In genomic region chr12:130703733-130704375, GRCh38 we compare ENCODE assay signal across 24 cellular contexts. TPM values are rescaled to one million over a fixed set of nuclear protein-coding genes. Genes with fewer than 3 reads are reported as not detected.
DNase-seq lines count a peak whose midpoint lies in the region; ATAC-seq, FAIRE-seq and TF ChIP-seq lines count a peak whose summit lies in the region.
"Had no signal": no experiment of that assay in that cellular context is flagged by ENCODE, and none has a peak within 500 bp of the region (broad histone marks: within the 10 kb centered on the region; RNA-seq: fewer than 3 reads in every experiment).

No MANE protein-coding gene starts in this region.

- H4K8ac ChIP-seq in mesendoderm (ENCODE audit: low read depth, low read length) = no peak overlapping the region

- no peak overlapping the region for H3K9ac ChIP-seq in mesendoderm (ENCODE audit: low read length)
- H3K9ac ChIP-seq: GM23248 had no signal

- H2AK5ac ChIP-seq in mesendoderm (ENCODE audit: low read length) = no peak overlapping the region

- H3K36me3 Mint-ChIP-seq in brain = peaks cover 9% of the 10 kb centered on the region
- H3K36me3 Mint-ChIP-seq in activated T-cell treated with anti-CD3 and anti-CD28 coated beads, Interleukin-2, amount 50 U/mL, for 24 hours (ENCODE audit: low read depth) = no peaks in the 10 kb centered on the region
- H3K36me3 Mint-ChIP-seq: CD8-positive, alpha-beta T cell had no signal

- ATAC-seq in GM21723 (IDR thresholded peaks at IDR 0.05; ENCODE audit: unreplicated experiment) (no peak), GM21515 (IDR thresholded peaks at IDR 0.05; ENCODE audit: unreplicated experiment) (no peak)
- ATAC-seq: CD8-positive, alpha-beta T cell; Panc1 had no signal

- TF ChIP-seq CTCF in brain (conservative IDR thresholded peaks at IDR 0.05) = no peak

- H3K27me3 Mint-ChIP-seq in brain = no peaks in the 10 kb centered on the region
- no peaks in the 10 kb centered on the region for H3K27me3 Mint-ChIP-seq in activated T-cell treated with anti-CD3 and anti-CD28 coated beads, Interleukin-2, amount 50 U/mL, for 24 hours

- peaks cover 0 to 75% (median 0%) of the 10 kb centered on the region in 5 experiments for H3K9me3 Mint-ChIP-seq in brain
- no peaks in the 10 kb centered on the region for H3K9me3 Mint-ChIP-seq in activated T-cell treated with anti-CD3 and anti-CD28 coated beads, Interleukin-2, amount 50 U/mL, for 24 hours
- H3K9me3 Mint-ChIP-seq: CD8-positive, alpha-beta T cell had no signal

- H3K27ac Mint-ChIP-seq in brain = peak overlapping the region in 3 of 5 experiments; percentile 8 to 96 (median 77)
- no peak overlapping the region for H3K27ac Mint-ChIP-seq in activated T-cell treated with anti-CD3 and anti-CD28 coated beads, Interleukin-2, amount 50 U/mL, for 24 hours
- H3K27ac Mint-ChIP-seq: CD8-positive, alpha-beta T cell had no signal

- H3K4me3 ChIP-seq in mesendoderm (ENCODE audit: low read length) = no peak overlapping the region
- H3K4me3 ChIP-seq: GM23248, SJSA1 had no signal

- no peak overlapping the region for H3K18ac ChIP-seq in mesendoderm (ENCODE audit: low read length)

- peaks cover 61% of the 10 kb centered on the region for H3K4me1 Mint-ChIP-seq in brain
- H3K4me1 Mint-ChIP-seq in activated T-cell treated with anti-CD3 and anti-CD28 coated beads, Interleukin-2, amount 50 U/mL, for 24 hours (ENCODE audit: low read depth) = no peaks in the 10 kb centered on the region

- FAIRE-seq in G401.6 (lab: Jason Lieb, UNC) (peak; percentile 60), RCC 7860 (lab: Jason Lieb, UNC) (no peak)
- FAIRE-seq: GM12892, HTR-8/SVneo had no signal

- H3K56ac ChIP-seq in mesendoderm (ENCODE audit: low read length) = peak overlapping the region; percentile 34

- H3K4ac ChIP-seq in mesendoderm (ENCODE audit: low read depth, low read length) = no peak overlapping the region

- no peak overlapping the region for H2BK120ac ChIP-seq in mesendoderm (ENCODE audit: low read depth, low read length)

- H3K27ac ChIP-seq in mesendoderm (ENCODE audit: low read depth, low read length) = no peak overlapping the region
- H3K27ac ChIP-seq: GM23248, SJSA1 had no signal

- DNase-seq in mesendoderm = no peak
- peak; percentile 47 for DNase-seq in posterior vena cava (ENCODE audit: low spot score)
- no peak for DNase-seq in activated T-cell treated with anti-CD3 and anti-CD28 coated beads, Interleukin-2, amount 50 U/mL, for 24 hours
- no peak for DNase-seq in RCC 7860 (ENCODE audit: low spot score)
- DNase-seq: ACHN; C1 segment of cervical spinal cord; CD8-positive, alpha-beta T cell; GM23248; HCEC 1CT; KG1; NCI-H1092 treated with DMSO at 0.1 percent for 48 hours; NCI-H1436 treated with DMSO at 0.1 percent for 48 hours; NCI-H1930; NCI-H510A; NCI-H748 treated with DMSO at 0.1 percent for 48 hours; NK-92 treated with Interleukin-12 subunit alpha and Interleukin-12 subunit beta, amount 100 ng/mL, for 24 hours had no signal

- no peak overlapping the region for H3K4me2 ChIP-seq in mesendoderm (ENCODE audit: low read length)

- intact Hi-C loops in posterior vena cava (cut with DNase I) = no loop called here

- H3K27me3 ChIP-seq in mesendoderm (ENCODE audit: insufficient read depth, low read length, poor library complexity) = no peaks in the 10 kb centered on the region
- H3K27me3 ChIP-seq: SJSA1 had no signal

- no CpG with 5 or more reads among the region's 15 CpGs for WGBS in mesendoderm (ENCODE audit: extremely low coverage, insufficient coverage, low lambda C conversion rate)

- H2BK15ac ChIP-seq in mesendoderm (replicated peaks; ENCODE audit: low read depth) = no peak overlapping the region

- H3K23ac ChIP-seq in mesendoderm (ENCODE audit: low read length) = no peak overlapping the region

- H3K79me2 ChIP-seq in mesendoderm (ENCODE audit: control insufficient read depth, insufficient read depth, low read length) = no peaks in the 10 kb centered on the region

- no peaks in the 10 kb centered on the region for H3K4me1 ChIP-seq in mesendoderm (ENCODE audit: control insufficient read depth, low read depth, low read length)
- H3K4me1 ChIP-seq: SJSA1 had no signal

- no peaks in the 10 kb centered on the region for H3K36me3 ChIP-seq in mesendoderm (ENCODE audit: control insufficient read depth, insufficient read depth, low read length)
- H3K36me3 ChIP-seq: SJSA1 had no signal

- no peak overlapping the region for H2BK5ac ChIP-seq in mesendoderm (ENCODE audit: low read length)

- no peak overlapping the region for H3K4me3 Mint-ChIP-seq in brain
- no peak overlapping the region for H3K4me3 Mint-ChIP-seq in activated T-cell treated with anti-CD3 and anti-CD28 coated beads, Interleukin-2, amount 50 U/mL, for 24 hours
- H3K4me3 Mint-ChIP-seq: CD8-positive, alpha-beta T cell had no signal

- no peak overlapping the region for H4K5ac ChIP-seq in mesendoderm (ENCODE audit: low read length)

- H3K79me1 ChIP-seq in mesendoderm (ENCODE audit: low read length) = no peaks in the 10 kb centered on the region

RNA-seq across cellular contexts. Expression of gene RIMBP2, which starts 12.2 kb away (rescaled TPM):
- 15.0 TPM for polyA plus RNA-seq in brain (ENCODE audit: insufficient read depth, low read depth, low replicate concordance)
- 1.5 TPM for polyA plus RNA-seq in mesendoderm (2013, experiment 1 of 2)
- polyA plus RNA-seq in mesendoderm (2013, experiment 2 of 2) = 1.4 TPM
- total RNA-seq in posterior vena cava = 1 to 10 TPM; 1.3 to 1.7 TPM
- total RNA-seq: CD8-positive, alpha-beta T cell; GM23248 had no signal
- polyA plus RNA-seq: GM23248 had no signal
